13 cellular contexts compared by ENCODE assay signal in genomic region chr16:79982356-79982755, GRCh38.
DNase-seq lines count a peak whose midpoint lies in the region; ATAC-seq lines count a peak whose summit lies in the region.
"Had no signal": no experiment of that assay in that cellular context is flagged by ENCODE, and none has a peak within 500 bp of the region (broad histone marks: within the 10 kb centered on the region; RNA-seq: fewer than 3 reads in every experiment).

No MANE protein-coding gene starts in this region.

- H3K9me3 Mint-ChIP-seq in activated CD4-positive, alpha-beta T cell treated with anti-CD3 and anti-CD28 coated beads, Interleukin-2, amount 10 ng/mL, durations not matched to agents 24 days and 14 days: no peaks in the 10 kb centered on the region
- H3K9me3 Mint-ChIP-seq: CD4-positive, alpha-beta T cell; H9 had no signal

- H3K4me1 Mint-ChIP-seq in activated CD4-positive, alpha-beta T cell treated with anti-CD3 and anti-CD28 coated beads, Interleukin-2, amount 10 ng/mL, durations not matched to agents 24 days and 14 days: no peaks in the 10 kb centered on the region
- H3K4me1 Mint-ChIP-seq: H9 had no signal

- no peak overlapping the region for H3K4me3 Mint-ChIP-seq in activated CD4-positive, alpha-beta T cell treated with anti-CD3 and anti-CD28 coated beads, Interleukin-2, amount 10 ng/mL, durations not matched to agents 24 days and 14 days
- H3K4me3 Mint-ChIP-seq: CD4-positive, alpha-beta T cell; H9 had no signal

- intact Hi-C loops in activated CD4-positive, alpha-beta T cell treated with anti-CD3 and anti-CD28 coated beads, Interleukin-2, amount 10 ng/mL, durations not matched to agents 24 days and 14 days (cut with micrococcal nuclease): no loop called here

- no peak overlapping the region for H3K27ac Mint-ChIP-seq in activated CD4-positive, alpha-beta T cell treated with anti-CD3 and anti-CD28 coated beads, Interleukin-2, amount 10 ng/mL, durations not matched to agents 24 days and 14 days
- H3K27ac Mint-ChIP-seq: CD4-positive, alpha-beta T cell; H9 had no signal

- no peaks in the 10 kb centered on the region for H3K36me3 Mint-ChIP-seq in activated CD4-positive, alpha-beta T cell treated with anti-CD3 and anti-CD28 coated beads, Interleukin-2, amount 10 ng/mL, durations not matched to agents 24 days and 14 days (ENCODE audit: low read depth)

- peak; percentile 25 for DNase-seq in NCI-H1694 (lab: John Stamatoyannopoulos, UW)
- peak; percentile 37 for DNase-seq in NCI-H524 treated with DMSO at 0.1 percent for 48 hours (lab: John Stamatoyannopoulos, UW)
- peak; percentile 88 for DNase-seq in cerebellum (ENCODE audit: low spot score)
- no peak for DNase-seq in germinal center (ENCODE audit: low spot score)
- no peak for DNase-seq in activated CD4-positive, alpha-beta T cell treated with anti-CD3 and anti-CD28 coated beads, Interleukin-2, amount 10 ng/mL, durations not matched to agents 24 days and 14 days
- DNase-seq in COR-L47 (lab: John Stamatoyannopoulos, UW): no peak
- DNase-seq: ACHN; CD4-positive, alpha-beta T cell; DMS53; DND-41; EL; H9 had no signal

- ATAC-seq in GM21723 (IDR thresholded peaks at IDR 0.05; ENCODE audit: unreplicated experiment): no peak

- H3K27me3 Mint-ChIP-seq in activated CD4-positive, alpha-beta T cell treated with anti-CD3 and anti-CD28 coated beads, Interleukin-2, amount 10 ng/mL, durations not matched to agents 24 days and 14 days: no peaks in the 10 kb centered on the region

Comparison
In these comparisons a context has a peak if more than half of its experiments do, and no peak if none do; other contexts are left out.
1. DNase-seq: peak in NCI-H1694 (single experiment), NCI-H524 treated with DMSO at 0.1 percent for 48 hours (single experiment) and cerebellum (single experiment); none in germinal center (single experiment), activated CD4-positive, alpha-beta T cell treated with anti-CD3 and anti-CD28 coated beads, Interleukin-2, amount 10 ng/mL, durations not matched to agents 24 days and 14 days (single experiment) and COR-L47 (single experiment).